11 cellular contexts compared by ENCODE assay signal in the genomic region with DNA sequence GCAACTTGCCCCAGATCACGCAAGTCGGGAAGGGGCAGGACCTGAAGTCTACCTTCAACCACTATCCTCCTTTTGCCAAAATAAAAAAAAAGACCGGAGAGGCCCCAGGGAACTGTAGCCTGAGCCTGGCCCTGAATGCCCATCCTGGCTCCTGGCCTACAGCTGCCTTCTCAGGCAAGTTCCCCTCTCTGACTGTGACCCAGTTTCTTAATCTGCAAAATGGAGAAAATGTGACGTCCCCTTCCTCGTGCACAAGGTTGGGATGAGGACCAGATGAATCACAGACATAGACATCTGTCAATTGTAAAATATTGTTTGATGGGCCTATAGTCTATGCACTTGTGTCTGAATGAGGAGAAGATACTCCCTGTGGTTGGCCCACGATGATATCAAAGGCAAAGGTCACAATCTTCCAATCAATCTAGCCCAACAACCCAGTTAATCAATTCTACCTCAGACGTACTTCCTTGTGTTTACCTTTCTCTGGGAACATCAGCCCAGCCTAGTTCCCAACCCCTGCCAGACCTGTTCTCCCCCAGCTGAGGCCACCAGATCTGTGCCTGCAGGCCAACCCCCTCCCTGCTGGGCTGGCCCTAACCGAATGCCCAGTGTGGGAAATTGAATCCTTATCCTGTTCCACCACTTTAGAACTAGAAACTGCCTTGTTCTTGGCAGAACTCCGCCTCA.
A peak's percentile ranks its signal among the peaks of the same experiment; 100 is the strongest.
DNase-seq lines count a peak whose midpoint lies in the region; ATAC-seq, FAIRE-seq and TF ChIP-seq lines count a peak whose summit lies in the region.
"Had no signal": no experiment of that assay in that cellular context is flagged by ENCODE, and none has a peak within 500 bp of the region (broad histone marks: within the 10 kb centered on the region; RNA-seq: fewer than 3 reads in every experiment).

No MANE protein-coding gene starts in this region.

- H3K4me3 ChIP-seq in A549 (no peak overlapping the region), esophagus muscularis mucosa (no peak overlapping the region)
- H3K4me3 ChIP-seq: HAP-1 had no signal

- DNase-seq in A549 (ENCODE audit: low read depth in 1 of 2, low spot score in 1 of 2) (peak in 1 of 2 experiments; percentile 35), NCI-H2196 (lab: John Stamatoyannopoulos, UW; ENCODE audit: unreplicated experiment) (peak; percentile 48), esophagus muscularis mucosa (ENCODE audit: extremely low spot score) (peak; percentile 50), nephron progenitor cell (peak; percentile 27), DMS 273 treated with DMSO at 0.1 percent for 48 hours (lab: John Stamatoyannopoulos, UW) (no peak), NCI-H128 (lab: John Stamatoyannopoulos, UW; ENCODE audit: unreplicated experiment) (no peak)
- no peak for DNase-seq in activated CD4-positive, alpha-beta T cell treated with anti-CD3 and anti-CD28 coated beads for 4 hours
- DNase-seq: activated gamma-delta T cell, C1 segment of cervical spinal cord had no signal

- TF ChIP-seq EP300 in A549 (IDR thresholded peaks at IDR 0.05): no peak
- TF ChIP-seq EP300 in esophagus muscularis mucosa (IDR thresholded peaks at IDR 0.05): no peak

- H3K27ac Mint-ChIP-seq in nephron progenitor cell: peak overlapping the region; percentile 99

- POLR2A ChIA-PET in A549 (lab: Yijun Ruan, JAX): no interaction called here

- H3K27ac ChIP-seq in A549 (peak overlapping the region; percentile 92; a peak in 5 of 6 replicates), esophagus muscularis mucosa (replicated peaks in 1 of 4) (peak overlapping the region in 1 of 4 donors; percentile 77)

- no peak for TF ChIP-seq RAD21 in A549 (conservative IDR thresholded peaks at IDR 0.05 in 1 of 2, IDR thresholded peaks at IDR 0.05 in 1 of 2)

- no peak for FAIRE-seq in A549 (lab: Jason Lieb, UNC)

- peaks cover 21% of the 10 kb centered on the region for H3K9me3 ChIP-seq in A549
- peaks cover 0 to 5% (median 2%) of the 10 kb centered on the region in 4 donors for H3K9me3 ChIP-seq in esophagus muscularis mucosa
- H3K9me3 ChIP-seq: HAP-1 had no signal

- TF ChIP-seq POLR2A in A549 (IDR thresholded peaks at IDR 0.05; ENCODE audit: low read length) (no peak), esophagus muscularis mucosa (IDR thresholded peaks at IDR 0.05; ENCODE audit: low read depth) (no peak)

- no peak overlapping the region; the same call in 2 of the 3 replicates for H3K4me2 ChIP-seq in A549

- WGBS in A549 (ENCODE audit: missing lambda C conversion rate): 90% methylated on average over 9 of the region's 9 CpGs
- WGBS in esophagus muscularis mucosa: 80% methylated on average over 9 of the region's 9 CpGs

- peaks cover 48% of the 10 kb centered on the region for H3K9me3 Mint-ChIP-seq in nephron progenitor cell

- H3K27me3 Mint-ChIP-seq in nephron progenitor cell (ENCODE audit: low read depth, poor library complexity): no peaks in the 10 kb centered on the region

- peaks cover 57% of the 10 kb centered on the region for H3K4me1 Mint-ChIP-seq in nephron progenitor cell

- H3K36me3 Mint-ChIP-seq in nephron progenitor cell (ENCODE audit: low read depth): peaks cover 41% of the 10 kb centered on the region

- H3K36me3 ChIP-seq in esophagus muscularis mucosa: no peaks in the 10 kb centered on the region
- H3K36me3 ChIP-seq: HAP-1 had no signal

- intact Hi-C loops in esophagus muscularis mucosa (cut with DNase I): no loop called here

- H3K27me3 ChIP-seq in esophagus muscularis mucosa: no peaks in the 10 kb centered on the region

- H3K4me1 ChIP-seq in A549 (peaks cover 41% of the 10 kb centered on the region), esophagus muscularis mucosa (peaks cover 35 to 39% (median 37%) of the 10 kb centered on the region in 4 donors)

- ATAC-seq in A549: no peak
- no peak for ATAC-seq in HG03280 (IDR thresholded peaks at IDR 0.05; ENCODE audit: unreplicated experiment)

- TF ChIP-seq CTCF in A549 (IDR thresholded peaks at IDR 0.05) (no peak), esophagus muscularis mucosa (IDR thresholded peaks at IDR 0.05) (no peak), nephron progenitor cell (IDR thresholded peaks at IDR 0.05) (no peak)

- CTCF ChIA-PET in A549 (lab: Yijun Ruan, JAX): interaction anchor here (0.7 to 1.0 kb wide), 5 partner anchors 8 to 184 kb away, joined by 3 to 4 read pairs (median 3); no protein-coding TSS in a partner anchor

- peak overlapping the region; percentile 48 for H3K4me3 Mint-ChIP-seq in nephron progenitor cell

TF ChIP-seq in A549, 52 proteins besides CTCF, POLR2A, EP300 and RAD21:
- TF ChIP-seq ZFP36 (IDR thresholded peaks at IDR 0.05; ENCODE audit: borderline replicate concordance, partially characterized antibody): no peak
- no peak for TF ChIP-seq MYC (IDR thresholded peaks at IDR 0.05; ENCODE audit: borderline replicate concordance, low read length)
- no peak for TF ChIP-seq RFX5 (IDR thresholded peaks at IDR 0.05)
- TF ChIP-seq HOXB13 (CRISPR knock-in tag; IDR thresholded peaks at IDR 0.05; ENCODE audit: low read depth): no peak
- TF ChIP-seq EHMT2 (IDR thresholded peaks at IDR 0.05; ENCODE audit: low read depth): no peak
- no peak for TF ChIP-seq KDM1A (IDR thresholded peaks at IDR 0.05; ENCODE audit: low read depth)

Comparison
In these comparisons a context has a peak if more than half of its experiments do, and no peak if none do; other contexts are left out.
1. DNase-seq: peak in NCI-H2196 (single experiment), esophagus muscularis mucosa (single experiment) and nephron progenitor cell (single experiment); none in activated CD4-positive, alpha-beta T cell treated with anti-CD3 and anti-CD28 coated beads for 4 hours (0 of 2), DMS 273 treated with DMSO at 0.1 percent for 48 hours (single experiment) and NCI-H128 (single experiment).